ENCODE assay signal across 8 cellular contexts in genomic region chr14:104795468-104795780, GRCh38. TPM values are rescaled to one million over a fixed set of nuclear protein-coding genes. Genes with fewer than 3 reads are reported as not detected.
DNase-seq lines count a peak whose midpoint lies in the region; ATAC-seq, FAIRE-seq and TF ChIP-seq lines count a peak whose summit lies in the region.

AKT1 (minus strand) TSS chr14:104795748; CDS start chr14:104792643, 3,105 bp downstream.

- CTCF ChIA-PET in activated naive CD4-positive, alpha-beta T cell treated with anti-CD3 and anti-CD28 coated beads for 36 hours (lab: Charles Lee) = no interaction called here

- no peak for DNase-seq in activated naive CD4-positive, alpha-beta T cell treated with anti-CD3 and anti-CD28 coated beads for 36 hours
- DNase-seq in activated naive CD4-positive, alpha-beta T cell treated with Interleukin-2 at 50 U/mL for 16 hours = no peak
- no peak for DNase-seq in T-helper 2 cell treated with Interferon-gamma antibody and Interleukin-4, amounts not matched to agents 5 μg/mL and 100 μg/mL, for 36 hours (ENCODE audit: low spot score)
- DNase-seq in frontal cortex (ENCODE audit: low spot score in 2 of 2) = no peak
- no peak for DNase-seq in pancreas
- no peak for DNase-seq in NCI-H2227 treated with DMSO at 0.1 percent for 48 hours (lab: John Stamatoyannopoulos, UW)
- DNase-seq in NCI-H526 (lab: John Stamatoyannopoulos, UW) = no peak

- FAIRE-seq in frontal cortex (lab: Jason Lieb, UNC) (no peak), pancreas (lab: Jason Lieb, UNC) (no peak)

- H3K4me3 ChIP-seq in pancreas = peak within 1 kb of the TSS; percentile 67 to 79 (median 75)

- H3K4me1 Mint-ChIP-seq in activated naive CD4-positive, alpha-beta T cell treated with anti-CD3 and anti-CD28 coated beads for 36 hours (ENCODE audit: low read depth) = peaks cover 38% of the 10 kb centered on the region
- peaks cover 37% of the 10 kb centered on the region for H3K4me1 Mint-ChIP-seq in T-helper 2 cell treated with Interferon-gamma antibody and Interleukin-4, amounts not matched to agents 5 μg/mL and 100 μg/mL, for 36 hours (ENCODE audit: low read depth)

- no peaks in the 10 kb centered on the region for H3K9me3 Mint-ChIP-seq in activated naive CD4-positive, alpha-beta T cell treated with anti-CD3 and anti-CD28 coated beads for 36 hours
- H3K9me3 Mint-ChIP-seq in T-helper 2 cell treated with Interferon-gamma antibody and Interleukin-4, amounts not matched to agents 5 μg/mL and 100 μg/mL, for 36 hours = no peaks in the 10 kb centered on the region

- 0% methylated on average over 19 to 61 of the region's 62 CpGs for WGBS in pancreas, 2 donors

- no peaks in the 10 kb centered on the region for H3K9me3 ChIP-seq in pancreas

- ATAC-seq in pancreas (no peak), HG03196 (IDR thresholded peaks at IDR 0.05; ENCODE audit: unreplicated experiment) (no peak)

- H3K36me3 ChIP-seq in pancreas = peaks cover 0 to 5% (median 0%) of the 10 kb centered on the region in 3 donors

- H3K4me3 Mint-ChIP-seq in activated naive CD4-positive, alpha-beta T cell treated with anti-CD3 and anti-CD28 coated beads for 36 hours = peak within 1 kb of the TSS; percentile 84
- peak within 1 kb of the TSS; percentile 91 for H3K4me3 Mint-ChIP-seq in T-helper 2 cell treated with Interferon-gamma antibody and Interleukin-4, amounts not matched to agents 5 μg/mL and 100 μg/mL, for 36 hours

- H3K4me1 ChIP-seq in pancreas = peaks cover 17 to 31% (median 26%) of the 10 kb centered on the region in 3 donors

- H3K36me3 Mint-ChIP-seq in activated naive CD4-positive, alpha-beta T cell treated with anti-CD3 and anti-CD28 coated beads for 36 hours (ENCODE audit: low read depth) = peaks cover 3% of the 10 kb centered on the region
- H3K36me3 Mint-ChIP-seq in T-helper 2 cell treated with Interferon-gamma antibody and Interleukin-4, amounts not matched to agents 5 μg/mL and 100 μg/mL, for 36 hours (ENCODE audit: low read depth) = peaks cover 13% of the 10 kb centered on the region

- peak within 1 kb of the TSS; percentile 65 for H3K27ac Mint-ChIP-seq in activated naive CD4-positive, alpha-beta T cell treated with anti-CD3 and anti-CD28 coated beads for 36 hours
- peak within 1 kb of the TSS; percentile 77 for H3K27ac Mint-ChIP-seq in T-helper 2 cell treated with Interferon-gamma antibody and Interleukin-4, amounts not matched to agents 5 μg/mL and 100 μg/mL, for 36 hours

- no peaks in the 10 kb centered on the region for H3K27me3 ChIP-seq in pancreas

- intact Hi-C loops in activated naive CD4-positive, alpha-beta T cell treated with anti-CD3 and anti-CD28 coated beads for 36 hours (cut with micrococcal nuclease) = no loop called here
- intact Hi-C loops in pancreas (cut with DNase I) = no loop called here

- H3K27me3 Mint-ChIP-seq in activated naive CD4-positive, alpha-beta T cell treated with anti-CD3 and anti-CD28 coated beads for 36 hours (ENCODE audit: low read depth) = no peaks in the 10 kb centered on the region
- H3K27me3 Mint-ChIP-seq in T-helper 2 cell treated with Interferon-gamma antibody and Interleukin-4, amounts not matched to agents 5 μg/mL and 100 μg/mL, for 36 hours (ENCODE audit: low read depth) = peaks cover 3% of the 10 kb centered on the region

- peak within 1 kb of the TSS; percentile 39 to 78 (median 70) for H3K27ac ChIP-seq in pancreas

- TF ChIP-seq CTCF in pancreas (IDR thresholded peaks at IDR 0.05) = no peak

RNA-seq across cellular contexts. Expression of gene AKT1, which starts in this region (rescaled TPM):
- total RNA-seq in activated naive CD4-positive, alpha-beta T cell treated with anti-CD3 and anti-CD28 coated beads for 36 hours = 100 to 1,000 TPM; 114 to 115 TPM
- total RNA-seq in frontal cortex (130 TPM), pancreas (100 to 1,000 TPM in 1 of 6 donors, 10 to 100 TPM in 5; 70.0 to 102 (median 79.7) TPM)
- polyA plus RNA-seq in pancreas = 100 to 1,000 TPM in 1 of 2 donors, 10 to 100 TPM in 1; 84.7 to 106 TPM
